In the genomic region with DNA sequence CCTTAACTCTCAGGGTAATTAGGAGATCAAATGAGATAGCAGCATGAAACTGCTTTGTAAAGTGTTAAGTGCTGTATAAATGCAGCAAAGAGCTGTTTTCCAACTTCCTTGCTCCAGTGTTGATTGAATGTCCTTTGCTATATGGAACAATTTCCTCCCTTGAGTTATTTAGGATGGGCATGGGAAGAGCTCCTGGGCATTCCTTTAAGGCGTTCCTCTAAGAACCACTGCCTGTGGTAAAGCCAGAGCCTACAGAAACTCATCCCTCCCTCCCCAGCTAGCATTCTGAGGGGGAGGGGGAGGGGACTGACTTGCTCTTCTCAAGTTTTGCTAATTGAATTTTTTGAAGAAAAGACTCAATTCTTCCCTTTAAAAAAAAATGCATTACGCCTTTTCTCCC, we compare ENCODE assay signal across 31 cellular contexts. TPM values are rescaled to one million over a fixed set of nuclear protein-coding genes. Genes with fewer than 3 reads are reported as not detected.
A peak's percentile ranks its signal among the peaks of the same experiment; 100 is the strongest.
DNase-seq lines count a peak whose midpoint lies in the region; ATAC-seq and TF ChIP-seq lines count a peak whose summit lies in the region.
"Had no signal": no experiment of that assay in that cellular context is flagged by ENCODE, and none has a peak within 500 bp of the region (broad histone marks: within the 10 kb centered on the region; RNA-seq: fewer than 3 reads in every experiment).

No MANE protein-coding gene starts in this region.

- TF ChIP-seq CTCF in glutamatergic neuron (IDR thresholded peaks at IDR 0.05; ENCODE audit: partially characterized antibody, unreplicated experiment) (no peak), nephron progenitor cell (IDR thresholded peaks at IDR 0.05) (no peak)

- H3K9me3 Mint-ChIP-seq in glutamatergic neuron (ENCODE audit: unreplicated experiment) (peaks cover 15% of the 10 kb centered on the region), nephron progenitor cell (no peaks in the 10 kb centered on the region)
- H3K9me3 Mint-ChIP-seq: activated CD4-positive, alpha-beta memory T cell treated with anti-CD3 and anti-CD28 coated beads for 36 hours had no signal

- peak overlapping the region; percentile 92 for H3K27ac Mint-ChIP-seq in glutamatergic neuron (ENCODE audit: unreplicated experiment)
- no peak overlapping the region for H3K27ac Mint-ChIP-seq in nephron progenitor cell
- H3K27ac Mint-ChIP-seq: activated CD4-positive, alpha-beta memory T cell treated with anti-CD3 and anti-CD28 coated beads for 36 hours; activated T-cell treated with anti-CD3 and anti-CD28 coated beads, Interleukin-2, amount 50 U/mL, for 72 hours had no signal

- H3K4me3 Mint-ChIP-seq in glutamatergic neuron (ENCODE audit: unreplicated experiment) = peak overlapping the region; percentile 98
- H3K4me3 Mint-ChIP-seq in nephron progenitor cell = peak overlapping the region; percentile 82
- H3K4me3 Mint-ChIP-seq: activated CD4-positive, alpha-beta memory T cell treated with anti-CD3 and anti-CD28 coated beads for 36 hours had no signal

- H3K4me1 Mint-ChIP-seq in glutamatergic neuron (ENCODE audit: low read depth, unreplicated experiment) (peaks cover 39% of the 10 kb centered on the region), nephron progenitor cell (peaks cover 23% of the 10 kb centered on the region)

- ATAC-seq in HG03175 (IDR thresholded peaks at IDR 0.05; ENCODE audit: unreplicated experiment) (no peak), HG03469 (IDR thresholded peaks at IDR 0.05; ENCODE audit: unreplicated experiment) (no peak)
- ATAC-seq: activated T-cell treated with anti-CD3 and anti-CD28 coated beads, Interleukin-2, amount 50 U/mL, for 72 hours; body of pancreas; gastroesophageal sphincter; HepG2 had no signal

- H3K4me3 ChIP-seq in H7 (ENCODE audit: insufficient read depth, low read depth, low read length) = peak overlapping the region; percentile 45; the same call in 1 of the 2 replicates
- H3K4me3 ChIP-seq: body of pancreas, gastroesophageal sphincter, hepatocyte, Peyer's patch, sigmoid colon, thyroid gland had no signal

- H3K36me3 ChIP-seq in H7 (replicated peaks; ENCODE audit: control insufficient read depth, insufficient read depth, low read length) = no peaks in the 10 kb centered on the region
- H3K36me3 ChIP-seq: gastroesophageal sphincter, Peyer's patch, sigmoid colon, thyroid gland had no signal

- peaks cover 65% of the 10 kb centered on the region for H3K27me3 ChIP-seq in H7 (ENCODE audit: control insufficient read depth, insufficient read depth, low read length)

- DNase-seq in H7 (peak; percentile 22), SK-N-DZ (ENCODE audit: low spot score) (peak; percentile 17), glutamatergic neuron (no peak), nephron progenitor cell (no peak), cortex of kidney (lab: John Stamatoyannopoulos, UW) (no peak)
- DNase-seq: activated CD4-positive, alpha-beta memory T cell treated with anti-CD3 and anti-CD28 coated beads for 36 hours; activated CD4-positive, alpha-beta T cell treated with anti-CD3 and anti-CD28 coated beads for 1 hour; activated naive CD4-positive, alpha-beta T cell; activated T-cell treated with anti-CD3 and anti-CD28 coated beads, Interleukin-2, amount 50 U/mL, for 72 hours; Caco-2; MM.1S; NCI-H1417; NCI-H345; NCI-H748 treated with DMSO at 0.1 percent for 48 hours; Peyer's patch; SHP77; sigmoid colon; stimulated activated CD4-positive, alpha-beta T cell treated with anti-CD3 and anti-CD28 coated beads, Interleukin-12 subunit alpha, Interleukin-12 subunit beta, amount 100 ng/mL, for 4 hours; stimulated activated CD4-positive, alpha-beta T cell treated with anti-CD3 and anti-CD28 coated beads, Interleukin-2, amount 100 ng/mL, for 48 hours; T-helper 2 cell; thyroid gland had no signal

- H3K27me3 Mint-ChIP-seq in glutamatergic neuron (ENCODE audit: unreplicated experiment) = peaks cover 14% of the 10 kb centered on the region
- peaks cover 49% of the 10 kb centered on the region for H3K27me3 Mint-ChIP-seq in nephron progenitor cell (ENCODE audit: low read depth, poor library complexity)

- no peaks in the 10 kb centered on the region for H3K36me3 Mint-ChIP-seq in glutamatergic neuron (ENCODE audit: unreplicated experiment)
- H3K36me3 Mint-ChIP-seq in nephron progenitor cell (ENCODE audit: low read depth) = no peaks in the 10 kb centered on the region
- H3K36me3 Mint-ChIP-seq: activated CD4-positive, alpha-beta memory T cell treated with anti-CD3 and anti-CD28 coated beads for 36 hours had no signal

RNA-seq across cellular contexts. Expression of gene AKAIN1, which starts 1.4 kb away (rescaled TPM):
- not detected in 2 replicates for total RNA-seq in H7 (2014; rRNA removed; shearing (Covaris generic))
- 9.6 and 10.2 TPM in 2 replicates for polyA plus RNA-seq in SK-N-DZ (2014; cell fraction: cytosol; rRNA removed)
- 4.8 and 5.7 TPM in 2 replicates for polyA plus RNA-seq in SK-N-DZ (2014; cell fraction: nucleus; rRNA removed)
- 14.1 TPM for total RNA-seq in glutamatergic neuron (ENCODE audit: unreplicated experiment)
- total RNA-seq: activated CD4-positive, alpha-beta memory T cell treated with anti-CD3 and anti-CD28 coated beads for 36 hours; activated T-cell treated with anti-CD3 and anti-CD28 coated beads, Interleukin-2, amount 50 U/mL, for 72 hours; Caco-2; chondrocyte; gastroesophageal sphincter; hepatocyte; HepG2; myocyte; Peyer's patch; pulmonary artery endothelial cell; sigmoid colon; thyroid gland had no signal
- polyA plus RNA-seq: hepatocyte, HepG2, keratinocyte had no signal

Comparison
In these comparisons a context has a peak if more than half of its experiments do, and no peak if none do; other contexts are left out.
1. DNase-seq: peak in H7 (single experiment) and SK-N-DZ (single experiment); none in glutamatergic neuron (single experiment), nephron progenitor cell (single experiment) and cortex of kidney (single experiment).
2. RNA of gene AKAIN1, which starts 1.4 kb away (total RNA-seq): 14.1 TPM in glutamatergic neuron (single experiment); not detected in H7; every median in the first group is over 10 times any median in the second.